ENCODE assay signal across 14 cellular contexts in genomic region chr19:8631425-8631819, GRCh38. TPM values are rescaled to one million over a fixed set of nuclear protein-coding genes. Genes with fewer than 3 reads are reported as not detected.
DNase-seq lines count a peak whose midpoint lies in the region; ATAC-seq and TF ChIP-seq lines count a peak whose summit lies in the region.
"Had no signal": no experiment of that assay in that cellular context is flagged by ENCODE, and none has a peak within 500 bp of the region (broad histone marks: within the 10 kb centered on the region; RNA-seq: fewer than 3 reads in every experiment).

No MANE protein-coding gene starts in this region.

- H3K4me3 ChIP-seq in GM23248 (no peak overlapping the region), ascending aorta (peak overlapping the region in 1 of 2 donors; percentile 9), spleen (no peak overlapping the region)
- H3K4me3 ChIP-seq: adrenal gland had no signal

- peaks cover 8 to 17% of the 10 kb centered on the region in 2 donors for H3K27me3 Mint-ChIP-seq in effector memory CD8-positive, alpha-beta T cell

- H3K9ac ChIP-seq in GM23248: no peak overlapping the region

- H3K27me3 ChIP-seq in GM23248 (replicated peaks; ENCODE audit: insufficient read depth) (no peaks in the 10 kb centered on the region), ascending aorta (no peaks in the 10 kb centered on the region), spleen (replicated peaks in 1 of 7) (no peaks in the 10 kb centered on the region)
- H3K27me3 ChIP-seq: adrenal gland had no signal

- no peaks in the 10 kb centered on the region for H3K9me3 Mint-ChIP-seq in effector memory CD8-positive, alpha-beta T cell

- H3K36me3 ChIP-seq in GM23248 (ENCODE audit: low read depth) (no peaks in the 10 kb centered on the region), ascending aorta (no peaks in the 10 kb centered on the region), spleen (no peaks in the 10 kb centered on the region)
- H3K36me3 ChIP-seq: adrenal gland had no signal

- H3K4me3 Mint-ChIP-seq in effector memory CD8-positive, alpha-beta T cell: no peak overlapping the region
- H3K4me3 Mint-ChIP-seq: CD4-positive, CD25-positive, alpha-beta regulatory T cell had no signal

- no peaks in the 10 kb centered on the region for H3K36me3 Mint-ChIP-seq in effector memory CD8-positive, alpha-beta T cell (ENCODE audit: insufficient read depth)
- H3K36me3 Mint-ChIP-seq: CD4-positive, CD25-positive, alpha-beta regulatory T cell had no signal

- no peak overlapping the region for H3K27ac ChIP-seq in GM23248
- H3K27ac ChIP-seq in ascending aorta: peak overlapping the region; percentile 9 to 76
- H3K27ac ChIP-seq in spleen: peak overlapping the region in 1 of 8 donors; percentile 16

- no peaks in the 10 kb centered on the region for H3K9me3 ChIP-seq in GM23248 (ENCODE audit: low read depth)
- H3K9me3 ChIP-seq in ascending aorta: peaks cover 0 to 5% of the 10 kb centered on the region in 2 donors
- peaks cover 0 to 17% (median 0%) of the 10 kb centered on the region in 8 donors for H3K9me3 ChIP-seq in spleen
- H3K9me3 ChIP-seq: adrenal gland had no signal

- peaks cover 2 to 14% of the 10 kb centered on the region in 2 donors for H3K4me1 Mint-ChIP-seq in effector memory CD8-positive, alpha-beta T cell (ENCODE audit: low read depth in 2 of 2)

- TF ChIP-seq POLR2A in spleen (IDR thresholded peaks at IDR 0.05): no peak

- H3K27ac Mint-ChIP-seq in effector memory CD8-positive, alpha-beta T cell: peak overlapping the region in 1 of 2 donors; percentile 35
- H3K27ac Mint-ChIP-seq: CD4-positive, CD25-positive, alpha-beta regulatory T cell had no signal

- no peak for ATAC-seq in effector memory CD8-positive, alpha-beta T cell (replicated peaks)

- 12 to 13% methylated on average over 11 of the region's 11 CpGs for WGBS in GM23248 (ENCODE audit: low coverage in 1 of 2, low lambda C conversion rate in 2 of 2, missing lambda C conversion rate in 2 of 2), 2 experiments
- WGBS in spleen, 5 donors: 59 to 83% (median 67%) methylated on average over 9 to 11 of the region's 11 CpGs

- H4K20me1 ChIP-seq in GM23248 (ENCODE audit: insufficient read depth): no peaks in the 10 kb centered on the region

- in situ Hi-C loops in GM23248 (cut with MboI): no loop called here

- no peaks in the 10 kb centered on the region for H3F3A ChIP-seq in GM23248 (ENCODE audit: insufficient read depth)

- intact Hi-C loops in ascending aorta (cut with DNase I) (no loop called here), spleen (cut with DNase I; ENCODE audit: low total_unique reads) (no loop called here)

- TF ChIP-seq CTCF in ascending aorta (IDR thresholded peaks at IDR 0.05) (no peak), spleen (IDR thresholded peaks at IDR 0.05 in 8 of 11, conservative IDR thresholded peaks at IDR 0.05 in 3 of 11) (no peak)

- DNase-seq in GM23248 (peak; percentile 48), ascending aorta (ENCODE audit: low spot score in 2 of 2) (peak in 1 of 2 donors; percentile 77), iPS-NIHi11 (ENCODE audit: low spot score) (peak; percentile 53), retina (peak; percentile 68), spleen (no peak), foreskin melanocyte (no peak)
- no peak for DNase-seq in effector memory CD8-positive, alpha-beta T cell
- no peak for DNase-seq in stimulated activated naive CD4-positive, alpha-beta T cell (lab: John Stamatoyannopoulos, UW)
- DNase-seq: CD4-positive, CD25-positive, alpha-beta regulatory T cell; NCI-H187; T1000 had no signal

- no peak overlapping the region for H3K4me2 ChIP-seq in GM23248 (ENCODE audit: unreplicated experiment)

- no peaks in the 10 kb centered on the region for H3K79me2 ChIP-seq in GM23248 (ENCODE audit: insufficient read depth)

- H3K4me1 ChIP-seq in GM23248 (ENCODE audit: insufficient read depth): no peaks in the 10 kb centered on the region
- H3K4me1 ChIP-seq in ascending aorta: peaks cover 0 to 4% of the 10 kb centered on the region in 2 donors
- no peaks in the 10 kb centered on the region for H3K4me1 ChIP-seq in spleen
- H3K4me1 ChIP-seq: adrenal gland had no signal

- H3K9me2 ChIP-seq in GM23248 (ENCODE audit: insufficient read depth): no peaks in the 10 kb centered on the region

- no peak overlapping the region for H2AFZ ChIP-seq in GM23248

RNA-seq across cellular contexts. Expression of gene NFILZ, which starts 1.0 kb away (rescaled TPM):
- not detected in 2 replicates for total RNA-seq in GM23248 (2014; rRNA removed; shearing (Covaris generic))
- not detected in 2 replicates for polyA plus RNA-seq in GM23248 (2016; fragmentation: Nextera tagmentation; extraction: Ambion mirVana)
- total RNA-seq in ascending aorta: not detected
- total RNA-seq in spleen: not detected
- polyA plus RNA-seq in spleen: not detected
- total RNA-seq: adrenal gland; CD4-positive, CD25-positive, alpha-beta regulatory T cell; frontal cortex; lung microvascular endothelial cell had no signal
- polyA plus RNA-seq: adrenal gland; CD4-positive, CD25-positive, alpha-beta regulatory T cell had no signal

RNA-seq across cellular contexts. Expression of gene ADAMTS10, which starts 20.9 kb away (rescaled TPM):
- total RNA-seq in GM23248 (2014; rRNA removed; shearing (Covaris generic)): 12.2 and 12.9 TPM in 2 replicates
- polyA plus RNA-seq in GM23248 (2016; fragmentation: Nextera tagmentation; extraction: Ambion mirVana): 3.5 and 4.3 TPM in 2 replicates
- total RNA-seq in ascending aorta: 184 TPM
- 10 to 100 TPM in 6 of 7 donors, 1 to 10 TPM in 1; 9.2 to 33.8 (median 20.2) TPM for total RNA-seq in spleen
- 10 to 100 TPM in 2 of 3 donors, 1 to 10 TPM in 1; 7.8 to 22.4 (median 10.5) TPM for polyA plus RNA-seq in spleen

RNA-seq across cellular contexts. Expression of gene MYO1F, which starts 54.2 kb away (rescaled TPM):
- 0.54 and 9.0 TPM in 2 replicates for total RNA-seq in GM23248 (2014; rRNA removed; shearing (Covaris generic))
- polyA plus RNA-seq in GM23248 (2016; fragmentation: Nextera tagmentation; extraction: Ambion mirVana) (1.1 and 1.6 TPM in 2 replicates), spleen (10 to 100 TPM; 22.1 to 88.8 (median 55.0) TPM)
- total RNA-seq in ascending aorta (5.0 TPM), spleen (100 to 1,000 TPM; 167 to 423 (median 234) TPM)

Comparison
In these comparisons a context has a peak if more than half of its experiments do, and no peak if none do; other contexts are left out.
1. DNase-seq: peak in GM23248 (single experiment), iPS-NIHi11 (single experiment) and retina (single experiment); none in effector memory CD8-positive, alpha-beta T cell (0 of 3), stimulated activated naive CD4-positive, alpha-beta T cell (0 of 6), spleen (single experiment) and foreskin melanocyte (single experiment).
2. RNA of gene MYO1F, which starts 54.2 kb away (total RNA-seq): 167 to 423 TPM in spleen; 5.0 TPM in ascending aorta (single experiment) and 0.54 to 9.0 TPM in GM23248; every median in the first group is over 10 times any median in the second.